Comparison of ENCODE assay signal across 1 cellular context in the genomic region with DNA sequence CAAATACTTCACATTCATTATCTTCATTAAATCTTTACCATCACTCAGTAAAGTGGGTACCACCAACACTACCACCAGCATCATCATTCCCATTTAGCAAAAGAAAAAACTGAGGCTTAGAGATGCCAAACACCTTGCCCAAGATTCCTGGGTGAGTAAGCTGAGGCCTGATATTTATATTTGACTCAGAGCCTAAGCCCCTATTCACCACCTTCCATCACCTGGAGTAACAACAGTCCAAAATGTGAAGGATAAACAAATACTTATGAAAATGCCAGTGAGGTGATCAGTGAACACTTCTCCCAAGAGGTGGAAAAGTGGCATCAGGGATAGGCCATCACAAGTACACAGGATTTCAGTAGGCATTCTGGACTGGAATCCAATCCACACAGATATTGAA.
TF ChIP-seq lines count a peak whose summit lies in the region.

No MANE protein-coding gene starts in this region.

TF ChIP-seq in HepG2, 621 proteins besides CTCF, POLR2A, EP300 and RAD21:
- TF ChIP-seq FOXA3 (CRISPR knock-in tag; IDR thresholded peaks at IDR 0.05): no peak
- no peak for TF ChIP-seq ZBTB49 (CRISPR knock-in tag; IDR thresholded peaks at IDR 0.05; ENCODE audit: borderline replicate concordance)
- no peak for TF ChIP-seq MAX (IDR thresholded peaks at IDR 0.05)
- TF ChIP-seq CENPT (CRISPR knock-in tag; IDR thresholded peaks at IDR 0.05; ENCODE audit: low read depth): no peak
- TF ChIP-seq ZBTB26 (CRISPR knock-in tag; IDR thresholded peaks at IDR 0.05; ENCODE audit: borderline replicate concordance): no peak
- TF ChIP-seq ZNF557 (CRISPR knock-in tag; IDR thresholded peaks at IDR 0.05): no peak
- TF ChIP-seq MYC (CRISPR knock-in tag; IDR thresholded peaks at IDR 0.05; ENCODE audit: borderline replicate concordance): no peak
- no peak for TF ChIP-seq FOXJ3 (CRISPR knock-in tag; IDR thresholded peaks at IDR 0.05; ENCODE audit: borderline replicate concordance)
- no peak for TF ChIP-seq NR2F1 (CRISPR knock-in tag; IDR thresholded peaks at IDR 0.05)
- TF ChIP-seq ZNF776 (CRISPR knock-in tag; IDR thresholded peaks at IDR 0.05): no peak
- TF ChIP-seq, protein P1, sequence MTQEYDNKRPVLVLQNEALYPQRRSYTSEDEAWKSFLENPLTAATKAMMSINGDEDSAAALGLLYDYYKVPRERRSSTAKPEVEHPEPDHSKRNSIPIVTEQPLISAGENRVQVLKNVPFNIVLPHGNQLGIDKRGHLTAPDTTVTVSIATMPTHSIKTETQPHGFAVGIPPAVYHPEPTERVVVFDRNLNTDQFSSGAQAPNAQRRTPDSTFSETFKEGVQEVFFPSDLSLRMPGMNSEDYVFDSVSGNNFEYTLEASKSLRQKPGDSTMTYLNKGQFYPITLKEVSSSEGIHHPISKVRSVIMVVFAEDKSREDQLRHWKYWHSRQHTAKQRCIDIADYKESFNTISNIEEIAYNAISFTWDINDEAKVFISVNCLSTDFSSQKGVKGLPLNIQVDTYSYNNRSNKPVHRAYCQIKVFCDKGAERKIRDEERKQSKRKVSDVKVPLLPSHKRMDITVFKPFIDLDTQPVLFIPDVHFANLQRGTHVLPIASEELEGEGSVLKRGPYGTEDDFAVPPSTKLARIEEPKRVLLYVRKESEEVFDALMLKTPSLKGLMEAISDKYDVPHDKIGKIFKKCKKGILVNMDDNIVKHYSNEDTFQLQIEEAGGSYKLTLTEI (CRISPR knock-in tag; conservative IDR thresholded peaks at IDR 0.05): no peak
- TF ChIP-seq NCOR1 (IDR thresholded peaks at IDR 0.05; ENCODE audit: borderline replicate concordance, low read length): no peak
- TF ChIP-seq ZNF530 (CRISPR knock-in tag; IDR thresholded peaks at IDR 0.05; ENCODE audit: low read depth): no peak
- TF ChIP-seq, protein P2, sequence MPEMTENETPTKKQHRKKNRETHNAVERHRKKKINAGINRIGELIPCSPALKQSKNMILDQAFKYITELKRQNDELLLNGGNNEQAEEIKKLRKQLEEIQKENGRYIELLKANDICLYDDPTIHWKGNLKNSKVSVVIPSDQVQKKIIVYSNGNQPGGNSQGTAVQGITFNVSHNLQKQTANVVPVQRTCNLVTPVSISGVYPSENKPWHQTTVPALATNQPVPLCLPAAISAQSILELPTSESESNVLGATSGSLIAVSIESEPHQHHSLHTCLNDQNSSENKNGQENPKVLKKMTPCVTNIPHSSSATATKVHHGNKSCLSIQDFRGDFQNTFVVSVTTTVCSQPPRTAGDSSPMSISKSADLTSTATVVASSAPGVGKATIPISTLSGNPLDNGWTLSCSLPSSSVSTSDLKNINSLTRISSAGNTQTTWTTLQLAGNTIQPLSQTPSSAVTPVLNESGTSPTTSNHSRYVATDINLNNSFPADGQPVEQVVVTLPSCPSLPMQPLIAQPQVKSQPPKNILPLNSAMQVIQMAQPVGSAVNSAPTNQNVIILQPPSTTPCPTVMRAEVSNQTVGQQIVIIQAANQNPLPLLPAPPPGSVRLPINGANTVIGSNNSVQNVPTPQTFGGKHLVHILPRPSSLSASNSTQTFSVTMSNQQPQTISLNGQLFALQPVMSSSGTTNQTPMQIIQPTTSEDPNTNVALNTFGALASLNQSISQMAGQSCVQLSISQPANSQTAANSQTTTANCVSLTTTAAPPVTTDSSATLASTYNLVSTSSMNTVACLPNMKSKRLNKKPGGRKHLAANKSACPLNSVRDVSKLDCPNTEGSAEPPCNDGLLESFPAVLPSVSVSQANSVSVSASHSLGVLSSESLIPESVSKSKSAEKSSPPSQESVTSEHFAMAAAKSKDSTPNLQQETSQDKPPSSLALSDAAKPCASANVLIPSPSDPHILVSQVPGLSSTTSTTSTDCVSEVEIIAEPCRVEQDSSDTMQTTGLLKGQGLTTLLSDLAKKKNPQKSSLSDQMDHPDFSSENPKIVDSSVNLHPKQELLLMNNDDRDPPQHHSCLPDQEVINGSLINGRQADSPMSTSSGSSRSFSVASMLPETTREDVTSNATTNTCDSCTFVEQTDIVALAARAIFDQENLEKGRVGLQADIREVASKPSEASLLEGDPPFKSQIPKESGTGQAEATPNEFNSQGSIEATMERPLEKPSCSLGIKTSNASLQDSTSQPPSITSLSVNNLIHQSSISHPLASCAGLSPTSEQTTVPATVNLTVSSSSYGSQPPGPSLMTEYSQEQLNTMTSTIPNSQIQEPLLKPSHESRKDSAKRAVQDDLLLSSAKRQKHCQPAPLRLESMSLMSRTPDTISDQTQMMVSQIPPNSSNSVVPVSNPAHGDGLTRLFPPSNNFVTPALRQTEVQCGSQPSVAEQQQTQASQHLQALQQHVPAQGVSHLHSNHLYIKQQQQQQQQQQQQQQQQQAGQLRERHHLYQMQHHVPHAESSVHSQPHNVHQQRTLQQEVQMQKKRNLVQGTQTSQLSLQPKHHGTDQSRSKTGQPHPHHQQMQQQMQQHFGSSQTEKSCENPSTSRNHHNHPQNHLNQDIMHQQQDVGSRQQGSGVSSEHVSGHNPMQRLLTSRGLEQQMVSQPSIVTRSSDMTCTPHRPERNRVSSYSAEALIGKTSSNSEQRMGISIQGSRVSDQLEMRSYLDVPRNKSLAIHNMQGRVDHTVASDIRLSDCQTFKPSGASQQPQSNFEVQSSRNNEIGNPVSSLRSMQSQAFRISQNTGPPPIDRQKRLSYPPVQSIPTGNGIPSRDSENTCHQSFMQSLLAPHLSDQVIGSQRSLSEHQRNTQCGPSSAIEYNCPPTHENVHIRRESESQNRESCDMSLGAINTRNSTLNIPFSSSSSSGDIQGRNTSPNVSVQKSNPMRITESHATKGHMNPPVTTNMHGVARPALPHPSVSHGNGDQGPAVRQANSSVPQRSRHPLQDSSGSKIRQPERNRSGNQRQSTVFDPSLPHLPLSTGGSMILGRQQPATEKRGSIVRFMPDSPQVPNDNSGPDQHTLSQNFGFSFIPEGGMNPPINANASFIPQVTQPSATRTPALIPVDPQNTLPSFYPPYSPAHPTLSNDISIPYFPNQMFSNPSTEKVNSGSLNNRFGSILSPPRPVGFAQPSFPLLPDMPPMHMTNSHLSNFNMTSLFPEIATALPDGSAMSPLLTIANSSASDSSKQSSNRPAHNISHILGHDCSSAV (CRISPR knock-in tag; IDR thresholded peaks at IDR 0.05; ENCODE audit: borderline replicate concordance): no peak
- TF ChIP-seq CBX1 (IDR thresholded peaks at IDR 0.05; ENCODE audit: low read depth): no peak
TF ChIP-seq in HepG2: peak in this region for 0.
